In the genomic region with DNA sequence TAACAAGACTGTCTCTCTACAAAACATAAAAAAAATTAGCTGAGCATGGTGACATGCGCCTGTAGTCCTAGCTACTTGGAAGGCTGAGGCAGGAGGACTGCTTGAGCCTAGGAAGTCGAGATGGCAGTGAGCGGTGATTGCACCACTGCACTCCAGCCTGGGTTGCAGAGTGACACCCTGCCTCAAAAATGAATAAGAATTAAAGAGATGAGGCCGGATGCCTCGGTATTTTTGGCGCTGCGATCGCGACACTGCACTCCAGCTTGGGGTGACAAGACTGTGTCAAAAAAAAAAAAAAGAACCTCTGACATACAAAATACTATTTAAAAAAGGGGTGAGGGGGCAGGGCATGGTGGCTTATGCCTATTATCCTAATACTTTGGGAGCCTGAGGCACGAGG, we compare ENCODE assay signal across 15 cellular contexts. TPM values are rescaled to one million over a fixed set of nuclear protein-coding genes. Genes with fewer than 3 reads are reported as not detected.
DNase-seq lines count a peak whose midpoint lies in the region; ATAC-seq and TF ChIP-seq lines count a peak whose summit lies in the region.
"Had no signal": no experiment of that assay in that cellular context is flagged by ENCODE, and none has a peak within 500 bp of the region (broad histone marks: within the 10 kb centered on the region; RNA-seq: fewer than 3 reads in every experiment).

No MANE protein-coding gene starts in this region.

- H3K79me2 ChIP-seq in OCI-LY1 (ENCODE audit: insufficient read depth, low read length), result peaks cover 100% of the 10 kb centered on the region

- H3K9me2 ChIP-seq in OCI-LY1 (ENCODE audit: low read depth, low read length), result no peaks in the 10 kb centered on the region

- no peaks in the 10 kb centered on the region for H3F3A ChIP-seq in OCI-LY1 (ENCODE audit: insufficient read depth, low read length)

- H3K4me1 Mint-ChIP-seq in brain, result peaks cover 80% of the 10 kb centered on the region
- peaks cover 33 to 64% of the 10 kb centered on the region in 2 donors for H3K4me1 Mint-ChIP-seq in stimulated activated naive B cell treated with anti-CD40 and anti-IgM and Interleukin-4, amounts not matched to agents 10 μg/mL and 1 μg/mL and 100 μg/mL, for 72 hours

- peak overlapping the region; percentile 90 for H3K4me3 ChIP-seq in OCI-LY1 (ENCODE audit: low read depth, low read length, poor library complexity, severe bottlenecking)
- H3K4me3 ChIP-seq: cardiac muscle cell, prostate gland, tibial nerve had no signal

- H3K9me3 ChIP-seq in OCI-LY1 (ENCODE audit: low read length), result no peaks in the 10 kb centered on the region
- H3K9me3 ChIP-seq: prostate gland, tibial nerve had no signal

- no peaks in the 10 kb centered on the region for H3K27me3 ChIP-seq in OCI-LY1 (ENCODE audit: insufficient read depth, low read length)
- H3K27me3 ChIP-seq: cardiac muscle cell, tibial nerve had no signal

- H3K9ac ChIP-seq in OCI-LY1 (ENCODE audit: low read length), result peak overlapping the region; percentile 13; the same call in 1 of the 2 replicates

- H2AFZ ChIP-seq in OCI-LY1 (ENCODE audit: low read length), result no peak overlapping the region

- H3K4me1 ChIP-seq in OCI-LY1 (ENCODE audit: insufficient read depth, low read length, severe bottlenecking), result peaks cover 73% of the 10 kb centered on the region

- no peaks in the 10 kb centered on the region for H3K27me3 Mint-ChIP-seq in brain
- H3K27me3 Mint-ChIP-seq in stimulated activated naive B cell treated with anti-CD40 and anti-IgM and Interleukin-4, amounts not matched to agents 10 μg/mL and 1 μg/mL and 100 μg/mL, for 72 hours, result no peaks in the 10 kb centered on the region

- H3K36me3 Mint-ChIP-seq in brain, result peaks cover 99% of the 10 kb centered on the region
- peaks cover 40 to 58% of the 10 kb centered on the region in 2 donors for H3K36me3 Mint-ChIP-seq in stimulated activated naive B cell treated with anti-CD40 and anti-IgM and Interleukin-4, amounts not matched to agents 10 μg/mL and 1 μg/mL and 100 μg/mL, for 72 hours

- TF ChIP-seq CTCF in OCI-LY1 (IDR thresholded peaks at IDR 0.05; ENCODE audit: low read length) (no peak), brain (conservative IDR thresholded peaks at IDR 0.05) (no peak)

- peak overlapping the region in 3 of 5 experiments; percentile 13 to 92 (median 16) for H3K4me3 Mint-ChIP-seq in brain
- H3K4me3 Mint-ChIP-seq in stimulated activated naive B cell treated with anti-CD40 and anti-IgM and Interleukin-4, amounts not matched to agents 10 μg/mL and 1 μg/mL and 100 μg/mL, for 72 hours, result peak overlapping the region; percentile 63 to 67

- no peak for ATAC-seq in stimulated activated naive B cell treated with anti-CD40 and anti-IgM and Interleukin-4, amounts not matched to agents 10 μg/mL and 1 μg/mL and 100 μg/mL, for 72 hours (replicated peaks)
- ATAC-seq in GM21717 (IDR thresholded peaks at IDR 0.05; ENCODE audit: unreplicated experiment), result no peak

- DNase-seq in activated effector memory CD4-positive, alpha-beta T cell treated with anti-CD3 and anti-CD28 coated beads, Interleukin-2, amount 50 U/mL, for 16 hours, result peak; percentile 72
- DNase-seq in activated effector memory CD4-positive, alpha-beta T cell treated with Interleukin-2 at 50 U/mL for 16 hours, result no peak
- DNase-seq in stimulated activated naive B cell treated with anti-CD40 and anti-IgM and Interleukin-4, amounts not matched to agents 10 μg/mL and 1 μg/mL and 100 μg/mL, for 72 hours, result no peak
- DNase-seq in NCI-H2196 (lab: John Stamatoyannopoulos, UW; ENCODE audit: unreplicated experiment) (no peak), HuH-7 (ENCODE audit: low spot score) (no peak)
- DNase-seq: activated gamma-delta T cell, islet precursor cell, NCI-H1092 treated with DMSO at 0.1 percent for 48 hours had no signal

- peak overlapping the region; percentile 90 for H3K4me2 ChIP-seq in OCI-LY1 (ENCODE audit: low read length)

- peaks cover 0 to 26% (median 11%) of the 10 kb centered on the region in 5 experiments for H3K9me3 Mint-ChIP-seq in brain
- no peaks in the 10 kb centered on the region for H3K9me3 Mint-ChIP-seq in stimulated activated naive B cell treated with anti-CD40 and anti-IgM and Interleukin-4, amounts not matched to agents 10 μg/mL and 1 μg/mL and 100 μg/mL, for 72 hours

- H3K27ac Mint-ChIP-seq in brain, result no peak overlapping the region
- peak overlapping the region; percentile 42 for H3K27ac Mint-ChIP-seq in stimulated activated naive B cell treated with anti-CD40 and anti-IgM and Interleukin-4, amounts not matched to agents 10 μg/mL and 1 μg/mL and 100 μg/mL, for 72 hours

- peaks cover 58% of the 10 kb centered on the region for H3K36me3 ChIP-seq in OCI-LY1 (ENCODE audit: insufficient read depth, low read length)
- H3K36me3 ChIP-seq: cardiac muscle cell, prostate gland had no signal

- H4K20me1 ChIP-seq in OCI-LY1 (ENCODE audit: insufficient read depth, low read length), result no peaks in the 10 kb centered on the region

- H3K27ac ChIP-seq in OCI-LY1 (ENCODE audit: low read depth, low read length, poor library complexity, severe bottlenecking), result peak overlapping the region; percentile 50
- H3K27ac ChIP-seq: cardiac muscle cell, prostate gland, VCaP had no signal

RNA-seq across cellular contexts. Expression of gene GPBP1, which starts 7.3 kb away (rescaled TPM):
- polyA plus RNA-seq in brain (ENCODE audit: insufficient read depth, low read depth, low replicate concordance), result 31.4 TPM
